1 cellular context compared by ENCODE assay signal in the genomic region with DNA sequence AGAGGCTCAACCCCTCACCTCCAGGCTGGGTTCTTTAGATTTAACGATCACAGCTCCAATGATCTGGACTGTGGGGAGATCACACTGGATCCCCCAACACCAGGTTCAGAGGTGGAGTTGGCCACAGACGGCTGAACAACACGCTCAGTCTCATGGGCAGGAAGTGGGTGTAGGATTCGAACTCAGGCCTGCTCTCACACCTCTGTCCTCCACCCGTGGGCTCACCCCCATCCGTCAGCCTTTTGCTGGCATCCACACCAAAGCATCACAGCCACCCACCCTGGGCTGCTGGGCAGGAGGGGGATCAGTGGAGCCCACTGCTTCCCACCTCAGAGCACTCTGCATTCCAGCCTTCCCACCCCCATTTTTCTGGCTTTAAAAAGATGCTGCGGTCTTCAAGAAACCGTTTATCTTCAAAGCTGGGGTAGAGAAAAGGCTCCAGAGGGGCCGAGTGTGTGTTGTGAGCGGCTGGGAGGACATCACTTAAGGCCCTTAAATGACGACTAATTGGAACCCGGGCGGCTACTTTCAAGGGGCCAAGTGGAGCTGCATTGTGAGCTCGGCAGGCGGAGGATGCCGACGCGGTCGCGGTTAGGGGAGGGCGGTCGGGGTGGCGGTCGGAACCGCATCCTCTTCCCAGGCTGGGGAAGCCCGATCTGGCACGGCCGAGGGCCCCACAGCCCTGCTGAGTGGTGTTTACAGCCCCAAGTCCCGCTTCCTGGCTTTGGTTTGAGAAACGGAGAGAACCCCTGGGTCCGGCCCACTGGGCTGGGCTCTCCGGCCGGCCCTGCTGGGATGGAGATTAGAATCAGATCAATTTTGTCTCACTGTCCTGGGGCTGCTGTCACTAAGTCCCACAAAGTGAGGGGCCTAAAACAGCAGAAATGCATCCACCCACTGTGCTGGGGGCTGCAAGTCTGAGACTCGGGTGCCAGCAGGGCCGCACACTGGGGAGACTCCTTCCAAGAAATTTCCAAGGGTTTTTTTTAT.
TF ChIP-seq lines count a peak whose summit lies in the region.

No MANE protein-coding gene starts in this region.

TF ChIP-seq in H1, 55 proteins besides CTCF, POLR2A, EP300 and RAD21:
- TF ChIP-seq SP1 (IDR thresholded peaks at IDR 0.05; ENCODE audit: low read depth, low read length), result no peak
- TF ChIP-seq SIX5 (IDR thresholded peaks at IDR 0.05; ENCODE audit: low read depth, low read length), result no peak
- no peak for TF ChIP-seq NANOG (IDR thresholded peaks at IDR 0.05; ENCODE audit: insufficient read depth, low read depth, low read length, poor library complexity, severe bottlenecking)
- no peak for TF ChIP-seq RBBP5 (IDR thresholded peaks at IDR 0.05; ENCODE audit: borderline replicate concordance, low read depth, low read length)
- TF ChIP-seq TCF12 (IDR thresholded peaks at IDR 0.05; ENCODE audit: low read depth, low read length), result no peak
- TF ChIP-seq CBX5 (IDR thresholded peaks at IDR 0.05; ENCODE audit: low read depth, low read length), result no peak
- no peak for TF ChIP-seq EGR1 (IDR thresholded peaks at IDR 0.05; ENCODE audit: borderline replicate concordance, low read depth, low read length)
- no peak for TF ChIP-seq JUN (IDR thresholded peaks at IDR 0.05; ENCODE audit: low read depth, low read length)
